1 cellular context compared by ENCODE assay signal in the genomic region with DNA sequence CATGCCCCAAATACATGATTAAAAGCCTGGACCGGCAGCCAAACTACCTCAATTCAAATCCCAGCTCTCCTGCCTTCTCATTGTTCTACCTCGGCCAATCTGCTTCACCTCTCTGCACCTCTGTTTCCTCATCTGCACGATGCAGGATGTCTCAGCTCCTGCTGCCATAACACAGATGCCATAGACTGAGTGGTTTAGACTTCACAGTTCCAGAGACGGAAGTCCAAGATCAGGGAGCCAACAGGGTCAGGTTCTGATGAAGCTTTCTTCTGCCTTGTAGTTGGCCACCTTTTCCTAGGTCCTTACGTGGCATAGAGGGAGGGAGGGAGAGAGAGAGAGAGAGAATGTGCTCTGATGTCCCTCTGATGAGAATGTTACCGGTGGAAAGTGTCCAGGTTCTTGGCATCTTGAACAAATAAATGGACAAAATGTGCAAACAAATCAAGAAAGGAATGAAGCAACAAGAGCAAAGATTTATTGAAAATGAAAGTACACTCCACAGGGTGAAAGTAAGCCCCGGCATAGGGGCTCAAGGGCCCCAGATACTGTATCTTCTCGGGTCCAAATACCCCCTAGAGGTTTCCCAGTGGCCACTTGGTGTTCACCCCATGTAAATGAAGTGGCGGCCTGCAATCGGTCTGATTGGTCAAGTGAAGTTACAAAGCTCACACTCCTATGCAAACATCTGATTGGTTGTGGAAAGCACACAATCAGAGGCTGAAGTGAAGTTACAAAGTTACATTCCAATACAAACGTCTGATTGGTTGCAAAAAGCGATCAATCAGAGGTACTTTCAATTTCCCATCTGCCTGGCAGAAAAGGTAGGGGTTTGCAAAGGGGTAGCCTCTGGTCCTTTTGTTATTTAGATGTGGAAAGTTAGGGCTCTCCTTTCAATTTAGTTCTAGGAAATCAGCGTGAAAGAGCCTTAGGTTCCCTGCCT.
A peak's percentile ranks its signal among the peaks of the same experiment; 100 is the strongest.
TF ChIP-seq lines count a peak whose summit lies in the region.

No MANE protein-coding gene starts in this region.

TF ChIP-seq in HepG2, 621 proteins besides CTCF, POLR2A, EP300 and RAD21 (continued from another document and continues in another):
- TF ChIP-seq, protein P1, sequence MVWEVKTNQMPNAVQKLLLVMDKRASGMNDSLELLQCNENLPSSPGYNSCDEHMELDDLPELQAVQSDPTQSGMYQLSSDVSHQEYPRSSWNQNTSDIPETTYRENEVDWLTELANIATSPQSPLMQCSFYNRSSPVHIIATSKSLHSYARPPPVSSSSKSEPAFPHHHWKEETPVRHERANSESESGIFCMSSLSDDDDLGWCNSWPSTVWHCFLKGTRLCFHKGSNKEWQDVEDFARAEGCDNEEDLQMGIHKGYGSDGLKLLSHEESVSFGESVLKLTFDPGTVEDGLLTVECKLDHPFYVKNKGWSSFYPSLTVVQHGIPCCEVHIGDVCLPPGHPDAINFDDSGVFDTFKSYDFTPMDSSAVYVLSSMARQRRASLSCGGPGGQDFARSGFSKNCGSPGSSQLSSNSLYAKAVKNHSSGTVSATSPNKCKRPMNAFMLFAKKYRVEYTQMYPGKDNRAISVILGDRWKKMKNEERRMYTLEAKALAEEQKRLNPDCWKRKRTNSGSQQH (CRISPR knock-in tag; IDR thresholded peaks at IDR 0.05; ENCODE audit: low read depth): no peak
- TF ChIP-seq IKZF5 (CRISPR knock-in tag; IDR thresholded peaks at IDR 0.05) (peak; percentile 39; the same call in 1 of the 2 replicates), IRX3 (CRISPR knock-in tag; IDR thresholded peaks at IDR 0.05; ENCODE audit: borderline replicate concordance, low read depth) (no peak), NPAS2 (CRISPR knock-in tag; IDR thresholded peaks at IDR 0.05; ENCODE audit: borderline replicate concordance) (no peak), MTA1 (CRISPR knock-in tag; IDR thresholded peaks at IDR 0.05; ENCODE audit: borderline replicate concordance) (no peak; the same call in 1 of the 2 replicates), ZFP41 (CRISPR knock-in tag; IDR thresholded peaks at IDR 0.05; ENCODE audit: borderline replicate concordance) (no peak), TP53 (CRISPR knock-in tag; conservative IDR thresholded peaks at IDR 0.05) (no peak), ZKSCAN8 (CRISPR knock-in tag; IDR thresholded peaks at IDR 0.05; ENCODE audit: borderline replicate concordance) (no peak), ZNF772 (CRISPR knock-in tag; IDR thresholded peaks at IDR 0.05) (peak; percentile 52; the same call in 1 of the 2 replicates), SP1 (IDR thresholded peaks at IDR 0.05) (no peak), SP1 (CRISPR knock-in tag; IDR thresholded peaks at IDR 0.05) (no peak), ONECUT2 (CRISPR knock-in tag; IDR thresholded peaks at IDR 0.05) (0 out of 2 replicates have a peak, but pooled peaks have one; percentile 35), ZFAT (CRISPR knock-in tag; conservative IDR thresholded peaks at IDR 0.05) (no peak), ZNF552 (CRISPR knock-in tag; IDR thresholded peaks at IDR 0.05; ENCODE audit: borderline replicate concordance) (no peak), ARID5B (CRISPR knock-in tag; IDR thresholded peaks at IDR 0.05) (0 out of 2 replicates have a peak, but pooled peaks have one; percentile 8), SPEN (CRISPR knock-in tag; IDR thresholded peaks at IDR 0.05; ENCODE audit: low read depth) (peak; percentile 42; the same call in 1 of the 2 replicates), ZNF768 (CRISPR knock-in tag; IDR thresholded peaks at IDR 0.05) (no peak), NCOA2 (CRISPR knock-in tag; IDR thresholded peaks at IDR 0.05) (no peak), HNRNPUL1 (IDR thresholded peaks at IDR 0.05; ENCODE audit: low read depth, low read length) (no peak), POLR2AphosphoS5 (IDR thresholded peaks at IDR 0.05; ENCODE audit: low read depth, low read length) (peak; percentile 48; the same call in 1 of the 2 replicates), TARDBP (CRISPR knock-in tag; IDR thresholded peaks at IDR 0.05) (no peak), PTBP1 (IDR thresholded peaks at IDR 0.05; ENCODE audit: low read depth, low read length, poor library complexity, severe bottlenecking) (no peak), ZNF589 (CRISPR knock-in tag; conservative IDR thresholded peaks at IDR 0.05) (no peak), ZNF225 (CRISPR knock-in tag; IDR thresholded peaks at IDR 0.05) (no peak), ZBTB38 (CRISPR knock-in tag; IDR thresholded peaks at IDR 0.05) (no peak), THAP8 (CRISPR knock-in tag; IDR thresholded peaks at IDR 0.05; ENCODE audit: borderline replicate concordance) (no peak), ZNF317 (CRISPR knock-in tag; IDR thresholded peaks at IDR 0.05) (no peak), GABPA (IDR thresholded peaks at IDR 0.05; ENCODE audit: low read depth, low read length) (no peak), GABPA (CRISPR knock-in tag; IDR thresholded peaks at IDR 0.05; ENCODE audit: low read depth) (peak; percentile 24; the same call in 1 of the 2 replicates), MXI1 (IDR thresholded peaks at IDR 0.05; ENCODE audit: borderline replicate concordance, low read depth, low read length) (no peak), CBX5 (CRISPR knock-in tag; IDR thresholded peaks at IDR 0.05; ENCODE audit: borderline replicate concordance) (0 out of 2 replicates have a peak, but pooled peaks have one; percentile 15), TIGD3 (CRISPR knock-in tag; IDR thresholded peaks at IDR 0.05; ENCODE audit: borderline replicate concordance) (no peak), ASH2L (IDR thresholded peaks at IDR 0.05; ENCODE audit: insufficient read length, low read depth, low read length) (peak; percentile 62), AGO2 (optimal IDR thresholded peaks at IDR 0.05; ENCODE audit: low read depth, low read length) (no peak), ETV5 (CRISPR knock-in tag; IDR thresholded peaks at IDR 0.05; ENCODE audit: borderline replicate concordance) (no peak; the same call in 1 of the 2 replicates), THAP9 (CRISPR knock-in tag; IDR thresholded peaks at IDR 0.05; ENCODE audit: borderline replicate concordance) (no peak), RBM22 (optimal IDR thresholded peaks at IDR 0.05; ENCODE audit: low read length) (no peak), USF2 (IDR thresholded peaks at IDR 0.05; ENCODE audit: low read depth, low read length) (no peak), USF2 (CRISPR knock-in tag; IDR thresholded peaks at IDR 0.05; ENCODE audit: borderline replicate concordance) (no peak), ZNF101 (CRISPR knock-in tag; IDR thresholded peaks at IDR 0.05; ENCODE audit: borderline replicate concordance, low read depth) (no peak), GTF3A (CRISPR knock-in tag; conservative IDR thresholded peaks at IDR 0.05) (no peak), TOPORS (CRISPR knock-in tag; IDR thresholded peaks at IDR 0.05) (no peak), DR1 (CRISPR knock-in tag; IDR thresholded peaks at IDR 0.05) (peak; percentile 50; the same call in 1 of the 2 replicates), CCDC6 (CRISPR knock-in tag; IDR thresholded peaks at IDR 0.05) (no peak)
- TF ChIP-seq, protein P2, sequence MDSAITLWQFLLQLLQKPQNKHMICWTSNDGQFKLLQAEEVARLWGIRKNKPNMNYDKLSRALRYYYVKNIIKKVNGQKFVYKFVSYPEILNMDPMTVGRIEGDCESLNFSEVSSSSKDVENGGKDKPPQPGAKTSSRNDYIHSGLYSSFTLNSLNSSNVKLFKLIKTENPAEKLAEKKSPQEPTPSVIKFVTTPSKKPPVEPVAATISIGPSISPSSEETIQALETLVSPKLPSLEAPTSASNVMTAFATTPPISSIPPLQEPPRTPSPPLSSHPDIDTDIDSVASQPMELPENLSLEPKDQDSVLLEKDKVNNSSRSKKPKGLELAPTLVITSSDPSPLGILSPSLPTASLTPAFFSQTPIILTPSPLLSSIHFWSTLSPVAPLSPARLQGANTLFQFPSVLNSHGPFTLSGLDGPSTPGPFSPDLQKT (CRISPR knock-in tag; IDR thresholded peaks at IDR 0.05; ENCODE audit: borderline replicate concordance): no peak
- TF ChIP-seq, protein P3, sequence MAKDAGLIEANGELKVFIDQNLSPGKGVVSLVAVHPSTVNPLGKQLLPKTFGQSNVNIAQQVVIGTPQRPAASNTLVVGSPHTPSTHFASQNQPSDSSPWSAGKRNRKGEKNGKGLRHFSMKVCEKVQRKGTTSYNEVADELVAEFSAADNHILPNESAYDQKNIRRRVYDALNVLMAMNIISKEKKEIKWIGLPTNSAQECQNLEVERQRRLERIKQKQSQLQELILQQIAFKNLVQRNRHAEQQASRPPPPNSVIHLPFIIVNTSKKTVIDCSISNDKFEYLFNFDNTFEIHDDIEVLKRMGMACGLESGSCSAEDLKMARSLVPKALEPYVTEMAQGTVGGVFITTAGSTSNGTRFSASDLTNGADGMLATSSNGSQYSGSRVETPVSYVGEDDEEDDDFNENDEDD (CRISPR knock-in tag; IDR thresholded peaks at IDR 0.05; ENCODE audit: borderline replicate concordance): no peak
